Comparison of ENCODE assay signal across 1 cellular context in genomic region chr11:8604078-8604723, GRCh38.
TF ChIP-seq lines count a peak whose summit lies in the region.

No MANE protein-coding gene starts in this region.

TF ChIP-seq in GM12878, 131 proteins besides CTCF, POLR2A, EP300 and RAD21 (continued from another document):
- peak; percentile 55; the same call in 1 of the 2 replicates for TF ChIP-seq YY1 (IDR thresholded peaks at IDR 0.05; ENCODE audit: low read depth, low read length)
- TF ChIP-seq FOS (IDR thresholded peaks at IDR 0.05; ENCODE audit: borderline replicate concordance, extremely low read depth, insufficient read length) = no peak
